Comparison of ENCODE assay signal across 1 cellular context in the genomic region with DNA sequence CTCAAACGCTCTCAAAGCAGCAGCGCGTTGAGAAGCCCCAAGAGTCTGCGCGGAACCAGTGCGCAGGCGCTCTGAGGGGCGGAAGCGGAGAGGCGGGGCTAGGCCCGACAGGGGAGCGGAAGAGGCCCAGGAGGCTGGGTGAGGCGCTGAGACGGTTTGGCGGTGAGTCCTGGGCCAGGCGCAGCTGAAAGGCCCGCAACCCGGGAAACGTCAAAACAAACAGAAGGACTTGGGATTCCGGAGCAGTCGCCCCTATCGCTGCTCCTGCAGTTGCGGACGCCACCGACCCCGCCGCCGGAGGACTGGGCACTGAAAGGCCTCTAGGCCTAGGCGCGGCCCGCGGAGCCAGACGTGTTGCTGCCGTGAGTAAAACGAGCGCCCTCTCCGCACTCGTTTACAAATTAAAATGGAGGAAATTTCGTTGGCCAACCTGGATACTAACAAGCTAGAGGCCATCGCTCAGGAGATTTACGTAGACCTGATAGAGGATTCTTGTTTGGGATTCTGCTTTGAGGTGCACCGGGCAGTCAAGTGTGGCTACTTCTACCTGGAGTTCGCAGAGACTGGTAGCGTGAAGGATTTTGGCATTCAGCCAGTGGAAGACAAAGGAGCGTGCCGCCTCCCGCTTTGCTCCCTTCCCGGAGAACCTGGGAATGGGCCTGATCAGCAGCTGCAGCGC.
TF ChIP-seq lines count a peak whose summit lies in the region.

A gene with protein sequence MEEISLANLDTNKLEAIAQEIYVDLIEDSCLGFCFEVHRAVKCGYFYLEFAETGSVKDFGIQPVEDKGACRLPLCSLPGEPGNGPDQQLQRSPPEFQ (plus strand): TSS at position 129 of the 679 bp plus-strand sequence. CDS start 278 bp downstream, at position 407.

TF ChIP-seq in HepG2, 621 proteins besides CTCF, POLR2A, EP300 and RAD21 (continued from another document and continues in another):
- TF ChIP-seq, protein P1, sequence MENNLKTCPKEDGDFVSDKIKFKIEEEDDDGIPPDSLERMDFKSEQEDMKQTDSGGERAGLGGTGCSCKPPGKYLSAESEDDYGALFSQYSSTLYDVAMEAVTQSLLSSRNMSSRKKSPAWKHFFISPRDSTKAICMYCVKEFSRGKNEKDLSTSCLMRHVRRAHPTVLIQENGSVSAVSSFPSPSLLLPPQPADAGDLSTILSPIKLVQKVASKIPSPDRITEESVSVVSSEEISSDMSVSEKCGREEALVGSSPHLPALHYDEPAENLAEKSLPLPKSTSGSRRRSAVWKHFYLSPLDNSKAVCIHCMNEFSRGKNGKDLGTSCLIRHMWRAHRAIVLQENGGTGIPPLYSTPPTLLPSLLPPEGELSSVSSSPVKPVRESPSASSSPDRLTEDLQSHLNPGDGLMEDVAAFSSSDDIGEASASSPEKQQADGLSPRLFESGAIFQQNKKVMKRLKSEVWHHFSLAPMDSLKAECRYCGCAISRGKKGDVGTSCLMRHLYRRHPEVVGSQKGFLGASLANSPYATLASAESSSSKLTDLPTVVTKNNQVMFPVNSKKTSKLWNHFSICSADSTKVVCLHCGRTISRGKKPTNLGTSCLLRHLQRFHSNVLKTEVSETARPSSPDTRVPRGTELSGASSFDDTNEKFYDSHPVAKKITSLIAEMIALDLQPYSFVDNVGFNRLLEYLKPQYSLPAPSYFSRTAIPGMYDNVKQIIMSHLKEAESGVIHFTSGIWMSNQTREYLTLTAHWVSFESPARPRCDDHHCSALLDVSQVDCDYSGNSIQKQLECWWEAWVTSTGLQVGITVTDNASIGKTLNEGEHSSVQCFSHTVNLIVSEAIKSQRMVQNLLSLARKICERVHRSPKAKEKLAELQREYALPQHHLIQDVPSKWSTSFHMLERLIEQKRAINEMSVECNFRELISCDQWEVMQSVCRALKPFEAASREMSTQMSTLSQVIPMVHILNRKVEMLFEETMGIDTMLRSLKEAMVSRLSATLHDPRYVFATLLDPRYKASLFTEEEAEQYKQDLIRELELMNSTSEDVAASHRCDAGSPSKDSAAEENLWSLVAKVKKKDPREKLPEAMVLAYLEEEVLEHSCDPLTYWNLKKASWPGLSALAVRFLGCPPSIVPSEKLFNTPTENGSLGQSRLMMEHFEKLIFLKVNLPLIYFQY (CRISPR knock-in tag; IDR thresholded peaks at IDR 0.05; ENCODE audit: borderline replicate concordance) = peak; percentile 63
- TF ChIP-seq, protein P2, sequence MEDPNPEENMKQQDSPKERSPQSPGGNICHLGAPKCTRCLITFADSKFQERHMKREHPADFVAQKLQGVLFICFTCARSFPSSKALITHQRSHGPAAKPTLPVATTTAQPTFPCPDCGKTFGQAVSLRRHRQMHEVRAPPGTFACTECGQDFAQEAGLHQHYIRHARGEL (CRISPR knock-in tag; IDR thresholded peaks at IDR 0.05) = no peak
- TF ChIP-seq NFKB2 (CRISPR knock-in tag; IDR thresholded peaks at IDR 0.05; ENCODE audit: borderline replicate concordance) (peak; percentile 62; the same call in 1 of the 2 replicates), BRCA1 (CRISPR knock-in tag; IDR thresholded peaks at IDR 0.05) (no peak), ZNF382 (CRISPR knock-in tag; IDR thresholded peaks at IDR 0.05; ENCODE audit: borderline replicate concordance) (no peak), LCORL (IDR thresholded peaks at IDR 0.05) (peak; percentile 91), LCORL (CRISPR knock-in tag; IDR thresholded peaks at IDR 0.05) (peak; percentile 34; the same call in 1 of the 2 replicates), RBM22 (optimal IDR thresholded peaks at IDR 0.05; ENCODE audit: low read length) (no peak), PAWR (CRISPR knock-in tag; IDR thresholded peaks at IDR 0.05; ENCODE audit: borderline replicate concordance) (no peak; the same call in 1 of the 2 replicates), FOXA3 (CRISPR knock-in tag; IDR thresholded peaks at IDR 0.05) (peak; percentile 44; the same call in 1 of the 2 replicates), SCMH1 (CRISPR knock-in tag; IDR thresholded peaks at IDR 0.05; ENCODE audit: borderline replicate concordance) (no peak), KLF12 (CRISPR knock-in tag; IDR thresholded peaks at IDR 0.05; ENCODE audit: borderline replicate concordance) (0 out of 2 replicates have a peak, but pooled peaks have one; percentile 30), DR1 (CRISPR knock-in tag; IDR thresholded peaks at IDR 0.05) (peak; percentile 84; the same call in 1 of the 2 replicates), POLR2G (IDR thresholded peaks at IDR 0.05; ENCODE audit: low read depth, low read length) (peak; percentile 88), HDAC2 (CRISPR knock-in tag; IDR thresholded peaks at IDR 0.05) (peak; percentile 48; the same call in 1 of the 2 replicates), ZNF615 (CRISPR knock-in tag; IDR thresholded peaks at IDR 0.05; ENCODE audit: borderline replicate concordance) (no peak), ZSCAN12 (CRISPR knock-in tag; IDR thresholded peaks at IDR 0.05) (no peak), ZNF451 (CRISPR knock-in tag; IDR thresholded peaks at IDR 0.05) (0 out of 2 replicates have a peak, but pooled peaks have one; percentile 60), ADNP (CRISPR knock-in tag; IDR thresholded peaks at IDR 0.05) (no peak), SP5 (CRISPR knock-in tag; IDR thresholded peaks at IDR 0.05; ENCODE audit: borderline replicate concordance, low read depth) (no peak), EEA1 (CRISPR knock-in tag; IDR thresholded peaks at IDR 0.05; ENCODE audit: borderline replicate concordance) (0 out of 2 replicates have a peak, but pooled peaks have one; percentile 55), SP140L (CRISPR knock-in tag; IDR thresholded peaks at IDR 0.05; ENCODE audit: borderline replicate concordance) (peak; percentile 41; the same call in 1 of the 2 replicates), ZKSCAN5 (CRISPR knock-in tag; IDR thresholded peaks at IDR 0.05) (0 out of 2 replicates have a peak, but pooled peaks have one; percentile 18), ETV6 (CRISPR knock-in tag; conservative IDR thresholded peaks at IDR 0.05) (0 out of 2 replicates have a peak, but pooled peaks have one; percentile 34)
- TF ChIP-seq, protein P3, sequence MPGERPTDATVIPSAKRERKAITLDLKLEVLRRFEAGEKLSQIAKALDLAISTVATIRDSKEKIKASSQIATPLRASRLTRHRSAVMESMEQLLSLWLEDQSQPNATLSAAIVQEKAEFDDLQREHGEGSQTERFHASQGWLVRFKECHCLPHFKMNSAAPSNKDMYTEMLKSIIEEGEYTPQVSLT (CRISPR knock-in tag; IDR thresholded peaks at IDR 0.05; ENCODE audit: borderline replicate concordance, low read depth) = no peak
- TF ChIP-seq, protein P4, sequence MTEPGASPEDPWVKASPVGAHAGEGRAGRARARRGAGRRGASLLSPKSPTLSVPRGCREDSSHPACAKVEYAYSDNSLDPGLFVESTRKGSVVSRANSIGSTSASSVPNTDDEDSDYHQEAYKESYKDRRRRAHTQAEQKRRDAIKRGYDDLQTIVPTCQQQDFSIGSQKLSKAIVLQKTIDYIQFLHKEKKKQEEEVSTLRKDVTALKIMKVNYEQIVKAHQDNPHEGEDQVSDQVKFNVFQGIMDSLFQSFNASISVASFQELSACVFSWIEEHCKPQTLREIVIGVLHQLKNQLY (CRISPR knock-in tag; IDR thresholded peaks at IDR 0.05) = no peak
- TF ChIP-seq, protein P5, sequence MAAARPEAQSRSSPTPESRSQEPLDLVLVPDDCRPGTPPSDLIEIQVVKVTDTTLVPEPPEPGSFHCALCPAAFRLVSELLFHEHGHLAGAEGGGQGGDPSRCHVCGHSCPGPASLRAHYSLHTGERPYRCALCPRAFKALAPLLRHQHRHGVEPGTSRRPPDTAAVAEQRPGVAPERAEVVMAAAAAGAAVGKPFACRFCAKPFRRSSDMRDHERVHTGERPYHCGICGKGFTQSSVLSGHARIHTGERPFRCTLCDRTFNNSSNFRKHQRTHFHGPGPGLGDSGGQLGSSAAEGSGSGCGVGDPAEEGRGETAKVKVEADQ (CRISPR knock-in tag; IDR thresholded peaks at IDR 0.05; ENCODE audit: borderline replicate concordance) = peak; percentile 84; the same call in 1 of the 2 replicates
- TF ChIP-seq, protein P6, sequence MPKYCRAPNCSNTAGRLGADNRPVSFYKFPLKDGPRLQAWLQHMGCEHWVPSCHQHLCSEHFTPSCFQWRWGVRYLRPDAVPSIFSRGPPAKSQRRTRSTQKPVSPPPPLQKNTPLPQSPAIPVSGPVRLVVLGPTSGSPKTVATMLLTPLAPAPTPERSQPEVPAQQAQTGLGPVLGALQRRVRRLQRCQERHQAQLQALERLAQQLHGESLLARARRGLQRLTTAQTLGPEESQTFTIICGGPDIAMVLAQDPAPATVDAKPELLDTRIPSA (CRISPR knock-in tag; IDR thresholded peaks at IDR 0.05; ENCODE audit: borderline replicate concordance) = no peak
- TF ChIP-seq, protein P7, sequence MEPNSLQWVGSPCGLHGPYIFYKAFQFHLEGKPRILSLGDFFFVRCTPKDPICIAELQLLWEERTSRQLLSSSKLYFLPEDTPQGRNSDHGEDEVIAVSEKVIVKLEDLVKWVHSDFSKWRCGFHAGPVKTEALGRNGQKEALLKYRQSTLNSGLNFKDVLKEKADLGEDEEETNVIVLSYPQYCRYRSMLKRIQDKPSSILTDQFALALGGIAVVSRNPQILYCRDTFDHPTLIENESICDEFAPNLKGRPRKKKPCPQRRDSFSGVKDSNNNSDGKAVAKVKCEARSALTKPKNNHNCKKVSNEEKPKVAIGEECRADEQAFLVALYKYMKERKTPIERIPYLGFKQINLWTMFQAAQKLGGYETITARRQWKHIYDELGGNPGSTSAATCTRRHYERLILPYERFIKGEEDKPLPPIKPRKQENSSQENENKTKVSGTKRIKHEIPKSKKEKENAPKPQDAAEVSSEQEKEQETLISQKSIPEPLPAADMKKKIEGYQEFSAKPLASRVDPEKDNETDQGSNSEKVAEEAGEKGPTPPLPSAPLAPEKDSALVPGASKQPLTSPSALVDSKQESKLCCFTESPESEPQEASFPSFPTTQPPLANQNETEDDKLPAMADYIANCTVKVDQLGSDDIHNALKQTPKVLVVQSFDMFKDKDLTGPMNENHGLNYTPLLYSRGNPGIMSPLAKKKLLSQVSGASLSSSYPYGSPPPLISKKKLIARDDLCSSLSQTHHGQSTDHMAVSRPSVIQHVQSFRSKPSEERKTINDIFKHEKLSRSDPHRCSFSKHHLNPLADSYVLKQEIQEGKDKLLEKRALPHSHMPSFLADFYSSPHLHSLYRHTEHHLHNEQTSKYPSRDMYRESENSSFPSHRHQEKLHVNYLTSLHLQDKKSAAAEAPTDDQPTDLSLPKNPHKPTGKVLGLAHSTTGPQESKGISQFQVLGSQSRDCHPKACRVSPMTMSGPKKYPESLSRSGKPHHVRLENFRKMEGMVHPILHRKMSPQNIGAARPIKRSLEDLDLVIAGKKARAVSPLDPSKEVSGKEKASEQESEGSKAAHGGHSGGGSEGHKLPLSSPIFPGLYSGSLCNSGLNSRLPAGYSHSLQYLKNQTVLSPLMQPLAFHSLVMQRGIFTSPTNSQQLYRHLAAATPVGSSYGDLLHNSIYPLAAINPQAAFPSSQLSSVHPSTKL (CRISPR knock-in tag; IDR thresholded peaks at IDR 0.05) = peak; percentile 13; the same call in 1 of the 2 replicates
- TF ChIP-seq, protein P8, sequence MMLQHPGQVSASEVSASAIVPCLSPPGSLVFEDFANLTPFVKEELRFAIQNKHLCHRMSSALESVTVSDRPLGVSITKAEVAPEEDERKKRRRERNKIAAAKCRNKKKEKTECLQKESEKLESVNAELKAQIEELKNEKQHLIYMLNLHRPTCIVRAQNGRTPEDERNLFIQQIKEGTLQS (CRISPR knock-in tag; IDR thresholded peaks at IDR 0.05) = no peak
- TF ChIP-seq, protein P9, sequence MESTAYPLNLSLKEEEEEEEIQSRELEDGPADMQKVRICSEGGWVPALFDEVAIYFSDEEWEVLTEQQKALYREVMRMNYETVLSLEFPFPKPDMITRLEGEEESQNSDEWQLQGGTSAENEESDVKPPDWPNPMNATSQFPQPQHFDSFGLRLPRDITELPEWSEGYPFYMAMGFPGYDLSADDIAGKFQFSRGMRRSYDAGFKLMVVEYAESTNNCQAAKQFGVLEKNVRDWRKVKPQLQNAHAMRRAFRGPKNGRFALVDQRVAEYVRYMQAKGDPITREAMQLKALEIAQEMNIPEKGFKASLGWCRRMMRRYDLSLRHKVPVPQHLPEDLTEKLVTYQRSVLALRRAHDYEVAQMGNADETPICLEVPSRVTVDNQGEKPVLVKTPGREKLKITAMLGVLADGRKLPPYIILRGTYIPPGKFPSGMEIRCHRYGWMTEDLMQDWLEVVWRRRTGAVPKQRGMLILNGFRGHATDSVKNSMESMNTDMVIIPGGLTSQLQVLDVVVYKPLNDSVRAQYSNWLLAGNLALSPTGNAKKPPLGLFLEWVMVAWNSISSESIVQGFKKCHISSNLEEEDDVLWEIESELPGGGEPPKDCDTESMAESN (CRISPR knock-in tag; conservative IDR thresholded peaks at IDR 0.05) = 0 out of 2 replicates have a peak, but pooled peaks have one; percentile 21
- TF ChIP-seq, protein P10, sequence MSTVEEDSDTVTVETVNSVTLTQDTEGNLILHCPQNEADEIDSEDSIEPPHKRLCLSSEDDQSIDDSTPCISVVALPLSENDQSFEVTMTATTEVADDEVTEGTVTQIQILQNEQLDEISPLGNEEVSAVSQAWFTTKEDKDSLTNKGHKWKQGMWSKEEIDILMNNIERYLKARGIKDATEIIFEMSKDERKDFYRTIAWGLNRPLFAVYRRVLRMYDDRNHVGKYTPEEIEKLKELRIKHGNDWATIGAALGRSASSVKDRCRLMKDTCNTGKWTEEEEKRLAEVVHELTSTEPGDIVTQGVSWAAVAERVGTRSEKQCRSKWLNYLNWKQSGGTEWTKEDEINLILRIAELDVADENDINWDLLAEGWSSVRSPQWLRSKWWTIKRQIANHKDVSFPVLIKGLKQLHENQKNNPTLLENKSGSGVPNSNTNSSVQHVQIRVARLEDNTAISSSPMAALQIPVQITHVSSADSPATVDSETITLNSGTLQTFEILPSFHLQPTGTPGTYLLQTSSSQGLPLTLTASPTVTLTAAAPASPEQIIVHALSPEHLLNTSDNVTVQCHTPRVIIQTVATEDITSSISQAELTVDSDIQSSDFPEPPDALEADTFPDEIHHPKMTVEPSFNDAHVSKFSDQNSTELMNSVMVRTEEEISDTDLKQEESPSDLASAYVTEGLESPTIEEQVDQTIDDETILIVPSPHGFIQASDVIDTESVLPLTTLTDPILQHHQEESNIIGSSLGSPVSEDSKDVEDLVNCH (CRISPR knock-in tag; IDR thresholded peaks at IDR 0.05) = no peak
- TF ChIP-seq, protein P11, sequence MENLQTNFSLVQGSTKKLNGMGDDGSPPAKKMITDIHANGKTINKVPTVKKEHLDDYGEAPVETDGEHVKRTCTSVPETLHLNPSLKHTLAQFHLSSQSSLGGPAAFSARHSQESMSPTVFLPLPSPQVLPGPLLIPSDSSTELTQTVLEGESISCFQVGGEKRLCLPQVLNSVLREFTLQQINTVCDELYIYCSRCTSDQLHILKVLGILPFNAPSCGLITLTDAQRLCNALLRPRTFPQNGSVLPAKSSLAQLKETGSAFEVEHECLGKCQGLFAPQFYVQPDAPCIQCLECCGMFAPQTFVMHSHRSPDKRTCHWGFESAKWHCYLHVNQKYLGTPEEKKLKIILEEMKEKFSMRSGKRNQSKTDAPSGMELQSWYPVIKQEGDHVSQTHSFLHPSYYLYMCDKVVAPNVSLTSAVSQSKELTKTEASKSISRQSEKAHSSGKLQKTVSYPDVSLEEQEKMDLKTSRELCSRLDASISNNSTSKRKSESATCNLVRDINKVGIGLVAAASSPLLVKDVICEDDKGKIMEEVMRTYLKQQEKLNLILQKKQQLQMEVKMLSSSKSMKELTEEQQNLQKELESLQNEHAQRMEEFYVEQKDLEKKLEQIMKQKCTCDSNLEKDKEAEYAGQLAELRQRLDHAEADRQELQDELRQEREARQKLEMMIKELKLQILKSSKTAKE (CRISPR knock-in tag; IDR thresholded peaks at IDR 0.05; ENCODE audit: borderline replicate concordance) = no peak
